8 cellular contexts compared by ENCODE assay signal in the genomic region with DNA sequence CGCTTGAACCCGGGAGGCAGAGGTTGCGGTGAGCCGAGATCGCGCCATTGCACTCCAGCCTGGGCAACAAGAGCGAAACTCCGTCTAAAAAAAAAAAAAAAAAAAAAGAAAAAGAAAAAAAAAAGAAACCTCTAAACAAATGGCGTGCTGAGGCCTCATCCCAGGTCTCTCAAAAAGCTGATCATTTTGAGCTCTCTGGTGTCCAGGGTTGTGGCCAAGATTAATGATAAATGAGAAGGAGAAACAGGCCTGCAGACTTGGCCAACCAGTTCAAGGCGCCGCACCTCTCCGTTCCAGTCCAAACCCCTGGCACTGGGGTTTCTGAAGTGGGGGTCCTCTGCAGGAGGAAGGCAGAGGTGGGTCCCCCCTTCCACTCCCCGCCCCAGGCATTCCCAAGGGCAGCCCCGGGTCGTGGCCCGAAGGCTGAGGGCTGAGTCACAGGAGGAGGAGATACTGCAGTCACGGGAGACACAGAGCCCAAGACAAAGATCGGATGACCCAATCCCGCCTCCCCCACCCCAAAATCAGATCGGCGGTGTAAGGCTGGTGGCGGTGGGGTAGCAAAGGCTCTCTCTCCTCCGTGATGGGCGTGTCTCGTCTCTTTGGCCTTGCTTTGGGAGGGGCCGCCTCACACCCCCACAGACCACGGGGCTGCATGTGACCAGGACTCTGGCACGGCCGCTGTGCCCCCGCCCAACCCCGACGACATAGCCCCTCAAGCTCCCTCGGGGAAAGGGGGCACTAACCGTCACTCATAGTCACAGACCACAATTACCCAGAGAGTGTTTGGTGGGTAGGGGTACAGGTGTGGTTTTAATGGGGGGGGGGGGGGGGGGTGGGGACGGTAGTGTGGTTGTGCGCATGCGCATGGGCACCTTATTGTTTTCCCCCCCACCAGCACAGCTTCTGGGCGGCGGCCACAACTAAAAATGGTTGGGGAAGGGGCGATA. TPM values are rescaled to one million over a fixed set of nuclear protein-coding genes. Genes with fewer than 3 reads are reported as not detected.
DNase-seq lines count a peak whose midpoint lies in the region; ATAC-seq and TF ChIP-seq lines count a peak whose summit lies in the region.

No MANE protein-coding gene starts in this region.

- H3K27ac Mint-ChIP-seq in activated CD4-positive, alpha-beta T cell treated with anti-CD3 and anti-CD28 coated beads for 36 hours: no peak overlapping the region

- DNase-seq in activated CD4-positive, alpha-beta T cell treated with anti-CD3 and anti-CD28 coated beads for 36 hours: peak; percentile 30
- DNase-seq in activated CD4-positive, alpha-beta T cell treated with anti-CD3 and anti-CD28 coated beads, Interleukin-2, amount 50 U/mL, for 48 hours: no peak
- peak; percentile 84 for DNase-seq in NB4 (ENCODE audit: low read depth)
- DNase-seq in activated CD4-positive, alpha-beta T cell treated with anti-CD3 and anti-CD28 coated beads, Interleukin-2, amount 50 U/mL, for 1 hour: peak; percentile 38
- DNase-seq in ureter (ENCODE audit: low spot score): peak; percentile 81

- WGBS in esophagus, 2 donors: 15 to 19% methylated on average over 34 to 39 of the region's 40 CpGs

- peaks cover 37% of the 10 kb centered on the region for H3K4me1 Mint-ChIP-seq in activated CD4-positive, alpha-beta T cell treated with anti-CD3 and anti-CD28 coated beads for 36 hours

- peak overlapping the region; percentile 88 to 92 for H3K27ac ChIP-seq in esophagus (ENCODE audit: low read depth in 2 of 2, low read length in 1 of 2)

- intact Hi-C loops in activated CD4-positive, alpha-beta T cell treated with anti-CD3 and anti-CD28 coated beads for 36 hours (cut with DNase I, micrococcal nuclease): loop anchor here in 1 of 2 experiments (5.0 kb wide), 3 partner anchors 316 to 461 kb away; a partner anchor contains a TSS

- CTCF ChIA-PET in activated CD4-positive, alpha-beta T cell treated with anti-CD3 and anti-CD28 coated beads for 36 hours (lab: Charles Lee): interaction anchor here (0.5 to 2.5 kb wide), 2 partner anchors 23 to 93 kb away, joined by 3 to 10 read pairs; a partner anchor contains a TSS

- no peaks in the 10 kb centered on the region for H3K9me3 Mint-ChIP-seq in activated CD4-positive, alpha-beta T cell treated with anti-CD3 and anti-CD28 coated beads for 36 hours (ENCODE audit: low read depth)

- POLR2A ChIA-PET in activated CD4-positive, alpha-beta T cell treated with anti-CD3 and anti-CD28 coated beads for 36 hours (lab: Charles Lee): interaction anchor here (0.6 to 1.8 kb wide), 5 partner anchors 23 to 347 kb away, joined by 4 to 10 read pairs (median 5); a partner anchor contains a TSS

- H3K4me1 ChIP-seq in esophagus (ENCODE audit: control insufficient read depth in 2 of 2, insufficient read depth in 2 of 2, low read length in 1 of 2) (peaks cover 2 to 11% of the 10 kb centered on the region in 2 donors), mononuclear cell (ENCODE audit: insufficient read depth, low read length) (peaks cover 59% of the 10 kb centered on the region)

- no peaks in the 10 kb centered on the region for H3K27me3 ChIP-seq in esophagus (ENCODE audit: control insufficient read depth in 1 of 2, insufficient read depth in 2 of 2, low read length in 2 of 2)
- H3K27me3 ChIP-seq in mononuclear cell (ENCODE audit: insufficient read depth, low read length): no peaks in the 10 kb centered on the region

- TF ChIP-seq CTCF in NB4 (IDR thresholded peaks at IDR 0.05; ENCODE audit: low read depth, low read length): no peak

- ATAC-seq in activated CD4-positive, alpha-beta T cell treated with anti-CD3 and anti-CD28 coated beads for 36 hours: no peak
- ATAC-seq in HG02798 (IDR thresholded peaks at IDR 0.05; ENCODE audit: poor library complexity, unreplicated experiment): no peak

- H3K9me3 ChIP-seq in esophagus (ENCODE audit: control insufficient read depth in 2 of 2, insufficient read depth in 1 of 2, low read depth in 1 of 2, low read length in 1 of 2) (no peaks in the 10 kb centered on the region), mononuclear cell (ENCODE audit: low read depth, low read length) (no peaks in the 10 kb centered on the region)

- peak overlapping the region; percentile 81 for H3K4me3 Mint-ChIP-seq in activated CD4-positive, alpha-beta T cell treated with anti-CD3 and anti-CD28 coated beads for 36 hours

- H3K36me3 ChIP-seq in esophagus (ENCODE audit: control insufficient read depth in 2 of 2, insufficient read depth in 2 of 2, low read length in 1 of 2): peaks cover 0 to 17% of the 10 kb centered on the region in 2 donors

- TF ChIP-seq POLR2A in NB4 (IDR thresholded peaks at IDR 0.05; ENCODE audit: extremely low read depth, insufficient read length): no peak

- H3K4me3 ChIP-seq in NB4 (ENCODE audit: low read depth, low read length): peak overlapping the region; percentile 71
- peak overlapping the region; percentile 83 to 97 for H3K4me3 ChIP-seq in esophagus (ENCODE audit: low read depth in 1 of 2, low read length in 2 of 2)
- H3K4me3 ChIP-seq in mononuclear cell (ENCODE audit: low read length): peak overlapping the region; percentile 71

- no peaks in the 10 kb centered on the region for H3K27me3 Mint-ChIP-seq in activated CD4-positive, alpha-beta T cell treated with anti-CD3 and anti-CD28 coated beads for 36 hours

- H3K36me3 Mint-ChIP-seq in activated CD4-positive, alpha-beta T cell treated with anti-CD3 and anti-CD28 coated beads for 36 hours (ENCODE audit: low read depth): no peaks in the 10 kb centered on the region

RNA-seq across cellular contexts. Expression of a gene that starts 1.1 kb away (rescaled TPM):
- total RNA-seq in activated CD4-positive, alpha-beta T cell treated with anti-CD3 and anti-CD28 coated beads for 36 hours: 10 to 100 TPM; 26.1 to 35.0 TPM
- 100 to 1,000 TPM in 1 of 2 donors, 10 to 100 TPM in 1; 97.6 to 103 TPM for polyA plus RNA-seq in esophagus
- 20.0 TPM for total RNA-seq in mononuclear cell
- 128 TPM for total RNA-seq in ureter

RNA-seq across cellular contexts. Expression of a gene that starts 4.0 kb away (rescaled TPM):
- under 1 TPM; 0.05 to 0.16 TPM for total RNA-seq in activated CD4-positive, alpha-beta T cell treated with anti-CD3 and anti-CD28 coated beads for 36 hours
- under 1 TPM; 0.53 to 0.54 TPM for polyA plus RNA-seq in esophagus
- 0.10 TPM for total RNA-seq in mononuclear cell
- total RNA-seq in ureter: 3.0 TPM

RNA-seq across cellular contexts. Expression of a gene that starts 14.5 kb away (rescaled TPM):
- total RNA-seq in activated CD4-positive, alpha-beta T cell treated with anti-CD3 and anti-CD28 coated beads for 36 hours: 10 to 100 TPM; 65.3 to 68.1 TPM
- 1 to 10 TPM; 7.4 to 9.0 TPM for polyA plus RNA-seq in esophagus
- 9.6 TPM for total RNA-seq in mononuclear cell
- total RNA-seq in ureter: 30.5 TPM

RNA-seq across cellular contexts. Expression of a gene that starts 22.8 kb away (rescaled TPM):
- total RNA-seq in activated CD4-positive, alpha-beta T cell treated with anti-CD3 and anti-CD28 coated beads for 36 hours: 1,000 to 10,000 TPM; 1,703 to 2,161 TPM
- polyA plus RNA-seq in esophagus: 1,000 to 10,000 TPM; 2,102 to 2,622 TPM
- total RNA-seq in mononuclear cell (1,456 TPM), ureter (1,133 TPM)

RNA-seq across cellular contexts. Expression of a gene that starts 40.7 kb away (rescaled TPM):
- total RNA-seq in activated CD4-positive, alpha-beta T cell treated with anti-CD3 and anti-CD28 coated beads for 36 hours: 10 to 100 TPM; 12.3 to 12.5 TPM
- polyA plus RNA-seq in esophagus: 1 to 10 TPM; 5.2 to 5.7 TPM
- total RNA-seq in mononuclear cell (9.6 TPM), ureter (24.7 TPM)

Comparison
In these comparisons a context has a peak if more than half of its experiments do, and no peak if none do; other contexts are left out.
1. DNase-seq: peak in activated CD4-positive, alpha-beta T cell treated with anti-CD3 and anti-CD28 coated beads for 36 hours (single experiment), NB4 (single experiment), activated CD4-positive, alpha-beta T cell treated with anti-CD3 and anti-CD28 coated beads, Interleukin-2, amount 50 U/mL, for 1 hour (single experiment) and ureter (single experiment); none in activated CD4-positive, alpha-beta T cell treated with anti-CD3 and anti-CD28 coated beads, Interleukin-2, amount 50 U/mL, for 48 hours (0 of 2).
2. Peak in every context shown above with its lines, with median percentiles within 50 percentile points of each other: H3K4me3 ChIP-seq.